8 cellular contexts compared by ENCODE assay signal in genomic region chr22:39241632-39242388, GRCh38. TPM values are rescaled to one million over a fixed set of nuclear protein-coding genes. Genes with fewer than 3 reads are reported as not detected.
DNase-seq lines count a peak whose midpoint lies in the region; ATAC-seq, FAIRE-seq and TF ChIP-seq lines count a peak whose summit lies in the region.

No MANE protein-coding gene starts in this region.

- peak overlapping the region in 1 of 4 experiments; percentile 54; a peak in 1 of 7 replicates for H3K9ac ChIP-seq in H1 (replicated peaks in 1 of 4; ENCODE audit: extremely low read depth in 1 of 4, low read depth in 3 of 4, low read length in 3 of 4)

- peaks cover 17% of the 10 kb centered on the region; the same call in 1 of the 2 replicates for H3K23me2 ChIP-seq in H1 (ENCODE audit: low read depth, low read length)

- peak overlapping the region; percentile 97 for H2BK20ac ChIP-seq in H1 (ENCODE audit: low read length)

- H3K27me3 ChIP-seq in H1 (replicated peaks in 1 of 4; ENCODE audit: control insufficient read depth in 3 of 4, extremely low read depth in 1 of 4, insufficient read depth in 3 of 4, low read length in 3 of 4) (peaks cover 26 to 70% (median 56%) of the 10 kb centered on the region in 4 experiments), prostate gland (replicated peaks; ENCODE audit: insufficient read depth) (no peaks in the 10 kb centered on the region)

- H3K4me1 ChIP-seq in H1 (replicated peaks in 1 of 4; ENCODE audit: control insufficient read depth in 3 of 4, insufficient read depth in 4 of 4, low read length in 3 of 4) (peaks cover 0 to 22% (median 20%) of the 10 kb centered on the region in 4 experiments; a peak in 6 of 7 replicates), prostate gland (replicated peaks) (peaks cover 30% of the 10 kb centered on the region)

- peak overlapping the region; percentile 77 for H4K91ac ChIP-seq in H1 (replicated peaks; ENCODE audit: insufficient read length, low read length)

- H3K27ac ChIP-seq in H1 (ENCODE audit: low read depth, low read length) (no peak overlapping the region), prostate gland (peak overlapping the region; percentile 88 to 89)

- no peaks in the 10 kb centered on the region for H3K36me3 Mint-ChIP-seq in activated B cell treated with CpG ODN at 0.5 μM for 24 hours (ENCODE audit: low read depth)

- peaks cover 33% of the 10 kb centered on the region for H3K4me1 Mint-ChIP-seq in activated B cell treated with CpG ODN at 0.5 μM for 24 hours

- H3K27ac Mint-ChIP-seq in activated B cell treated with CpG ODN at 0.5 μM for 24 hours, result no peak overlapping the region

- H3K79me1 ChIP-seq in H1 (ENCODE audit: low read depth, low read length), result no peaks in the 10 kb centered on the region

- H3K9me3 ChIP-seq in H1 (ENCODE audit: insufficient read depth in 2 of 2, low read depth in 1 of 2, low read length in 1 of 2) (no peaks in the 10 kb centered on the region), prostate gland (no peaks in the 10 kb centered on the region)

- H4K5ac ChIP-seq in H1 (ENCODE audit: insufficient read length, low read depth, low read length), result no peak overlapping the region

- 33% methylated on average over 46 of the region's 71 CpGs; no CpG with 5 or more reads in 1 of the 2 experiments for WGBS in H1 (ENCODE audit: extremely low coverage in 1 of 2, insufficient coverage in 1 of 2, insufficient read length in 1 of 2, insufficient replicate concordance in 2 of 2, low coverage in 1 of 2, low lambda C conversion rate in 2 of 2, missing lambda C conversion rate in 1 of 2), 2 experiments
- 7% methylated on average over 51 of the region's 71 CpGs for WGBS in prostate gland

- H3K18ac ChIP-seq in H1 (ENCODE audit: extremely low read depth, low read length), result peak overlapping the region; percentile 78; the same call in 1 of the 2 replicates

- peak overlapping the region; percentile 85 for H2BK12ac ChIP-seq in H1 (ENCODE audit: low read depth, low read length)

- no peak overlapping the region for H2AFZ ChIP-seq in H1 (ENCODE audit: low read length)

- peak overlapping the region; percentile 99 for H2BK15ac ChIP-seq in H1 (ENCODE audit: low read length)

- no peak for TF ChIP-seq RAD21 in H1 (IDR thresholded peaks at IDR 0.05 in 1 of 2, conservative IDR thresholded peaks at IDR 0.05 in 1 of 2; ENCODE audit: low read depth in 2 of 2, low read length in 2 of 2)

- no peaks in the 10 kb centered on the region for H3K79me2 ChIP-seq in H1 (ENCODE audit: control insufficient read depth in 1 of 2, insufficient read depth in 2 of 2, low read length in 2 of 2)

- no peak for TF ChIP-seq EP300 in H1 (IDR thresholded peaks at IDR 0.05; ENCODE audit: borderline replicate concordance in 1 of 2, low read depth in 2 of 2, low read length in 2 of 2)

- H3K4ac ChIP-seq in H1 (replicated peaks; ENCODE audit: insufficient read length, low read depth, low read length), result no peak overlapping the region

- FAIRE-seq in H1 (lab: Jason Lieb, UNC) (no peak), RCC 7860 (lab: Jason Lieb, UNC) (no peak)

- H2AK5ac ChIP-seq in H1 (ENCODE audit: low read depth, low read length), result peak overlapping the region; percentile 87; the same call in 1 of the 2 replicates

- H3K14ac ChIP-seq in H1 (ENCODE audit: insufficient read length), result no peak overlapping the region

- H2BK5ac ChIP-seq in H1 (ENCODE audit: low read depth, low read length), result no peak overlapping the region

- no peak overlapping the region for H3K56ac ChIP-seq in H1 (replicated peaks; ENCODE audit: insufficient read length, low read depth, low read length)

- H3K23ac ChIP-seq in H1 (ENCODE audit: insufficient read length), result no peak overlapping the region

- H2BK120ac ChIP-seq in H1 (replicated peaks; ENCODE audit: low read depth, low read length), result no peak overlapping the region

- POLR2A ChIA-PET in activated B cell treated with CpG ODN at 0.5 μM for 24 hours (lab: Charles Lee) (interaction anchor here (1.8 kb wide), 1 partner anchor 78 kb away, joined by 10 read pairs; the partner anchor contains the start of gene RPL3), H1 (lab: Charles Lee; ENCODE audit: partially characterized antibody) (interaction anchor here (1.1 to 8.5 kb wide), 13 partner anchors 11 to 93 kb away, joined by 3 to 89 read pairs (median 4); partner anchors contain the start of gene RPL3)

- ATAC-seq in activated B cell treated with CpG ODN at 0.5 μM for 24 hours (ENCODE audit: low read depth) (no peak), HG02610 (IDR thresholded peaks at IDR 0.05; ENCODE audit: unreplicated experiment) (no peak), HG03025 (IDR thresholded peaks at IDR 0.05; ENCODE audit: low FRiP score, unreplicated experiment) (no peak)

- H3K36me3 ChIP-seq in H1 (ENCODE audit: control insufficient read depth in 2 of 4, insufficient read depth in 4 of 4, low read length in 3 of 4) (no peaks in the 10 kb centered on the region; a peak in 1 of 8 replicates), prostate gland (no peaks in the 10 kb centered on the region)

- H3K9me3 Mint-ChIP-seq in activated B cell treated with CpG ODN at 0.5 μM for 24 hours, result no peaks in the 10 kb centered on the region

- CTCF ChIA-PET in activated B cell treated with CpG ODN at 0.5 μM for 24 hours (lab: Charles Lee), result no interaction called here
- CTCF ChIA-PET in H1 (lab: Charles Lee; ENCODE audit: partially characterized antibody), result interaction anchor here (0.7 to 2.5 kb wide), 9 partner anchors 11 to 91 kb away, joined by 3 to 11 read pairs (median 5); no protein-coding TSS in a partner anchor

- H4K8ac ChIP-seq in H1 (ENCODE audit: extremely low read depth, insufficient read depth, low read length), result peak overlapping the region; percentile 64; the same call in 1 of the 2 replicates

- H3K4me2 ChIP-seq in H1 (ENCODE audit: insufficient read depth in 1 of 2, low read depth in 2 of 2, low read length in 2 of 2), result peak overlapping the region; percentile 82 to 83

- peak overlapping the region; percentile 78 for H3K4me3 Mint-ChIP-seq in activated B cell treated with CpG ODN at 0.5 μM for 24 hours

- peaks cover 55% of the 10 kb centered on the region for H3K27me3 Mint-ChIP-seq in activated B cell treated with CpG ODN at 0.5 μM for 24 hours

- peaks cover 2 to 4% of the 10 kb centered on the region in 2 experiments for H4K20me1 ChIP-seq in H1 (replicated peaks in 1 of 2; ENCODE audit: control insufficient read depth in 1 of 2, insufficient read depth in 2 of 2, low read length in 2 of 2)

- DNase-seq in G401 (ENCODE audit: low spot score), result peak; percentile 65
- DNase-seq in activated B cell treated with CpG ODN at 0.5 μM for 24 hours, result no peak
- no peak for DNase-seq in H1 (ENCODE audit: low read depth in 1 of 2, low spot score in 2 of 2)
- no peak for DNase-seq in prostate gland (ENCODE audit: low spot score)
- no peak for DNase-seq in RCC 7860 (ENCODE audit: low spot score)
- no peak for DNase-seq in SIG-M5 treated with dmso at 0.1 percent for 504 hours (lab: John Stamatoyannopoulos, UW; ENCODE audit: unreplicated experiment)

- TF ChIP-seq CTCF in activated B cell treated with CpG ODN at 0.5 μM for 24 hours (IDR thresholded peaks at IDR 0.05) (no peak), H1 (IDR thresholded peaks at IDR 0.05; ENCODE audit: control extremely low read depth in 1 of 3, insufficient read depth in 1 of 3, low read depth in 1 of 3, low read length in 3 of 3) (no peak), prostate gland (IDR thresholded peaks at IDR 0.05) (no peak)

- in situ Hi-C loops in G401 (cut with HindIII; ENCODE audit: low sequenced_read_pairs), result no loop called here

- no peak for TF ChIP-seq POLR2A in H1 (IDR thresholded peaks at IDR 0.05; ENCODE audit: control extremely low read depth in 1 of 2, low read depth in 2 of 2, low read length in 2 of 2)
- TF ChIP-seq POLR2A in prostate gland (IDR thresholded peaks at IDR 0.05), result no peak

- peak overlapping the region; percentile 5 to 73 (median 12); a peak in 4 of 8 replicates for H3K4me3 ChIP-seq in H1 (ENCODE audit: extremely low read depth in 1 of 4, insufficient read depth in 2 of 4, low read depth in 3 of 4, low read length in 4 of 4)
- peak overlapping the region; percentile 48 to 56 for H3K4me3 ChIP-seq in prostate gland

- intact Hi-C loops in activated B cell treated with CpG ODN at 0.5 μM for 24 hours (cut with micrococcal nuclease) (no loop called here), prostate gland (cut with DNase I) (no loop called here)

TF ChIP-seq in H1, 55 proteins besides CTCF, POLR2A, EP300 and RAD21:
- TF ChIP-seq E2F6 (IDR thresholded peaks at IDR 0.05), result peak; percentile 74
- TF ChIP-seq CTBP2 (IDR thresholded peaks at IDR 0.05; ENCODE audit: borderline replicate concordance, insufficient read depth, insufficient read length, low read length), result no peak
- no peak for TF ChIP-seq BCL11A (IDR thresholded peaks at IDR 0.05; ENCODE audit: low read depth in 2 of 2, low read length in 2 of 2)
- no peak for TF ChIP-seq SIN3A (conservative IDR thresholded peaks at IDR 0.05 in 1 of 2, IDR thresholded peaks at IDR 0.05 in 1 of 2; ENCODE audit: low read depth in 1 of 2, low read length in 2 of 2)
- TF ChIP-seq TAF1 (IDR thresholded peaks at IDR 0.05; ENCODE audit: low read depth, low read length), result 0 out of 2 replicates have a peak, but pooled peaks have one; percentile 0
- TF ChIP-seq KDM4A (IDR thresholded peaks at IDR 0.05; ENCODE audit: low read depth, low read length, severe bottlenecking), result no peak
- TF ChIP-seq FOSL1 (IDR thresholded peaks at IDR 0.05; ENCODE audit: insufficient read depth, low read depth, low read length), result no peak
- TF ChIP-seq RNF2 (IDR thresholded peaks at IDR 0.05; ENCODE audit: borderline replicate concordance, low read depth, low read length, missing control alignments, poor library complexity, severe bottlenecking), result peak; percentile 51

RNA-seq across cellular contexts. Expression of gene PDGFB, which starts 3.0 kb away (rescaled TPM):
- total RNA-seq in G401 (2014; rRNA removed; shearing (Covaris generic)), result 5.0 and 17.1 TPM in 2 replicates
- total RNA-seq in activated B cell treated with CpG ODN at 0.5 μM for 24 hours (not detected in 2 replicates), prostate gland (10 to 100 TPM in 1 of 2 donors, 1 to 10 TPM in 1; 9.9 to 16.4 TPM)
- 8.5 and 9.6 TPM in 2 replicates for total RNA-seq in H1 (2021; fragmentation: NEBNext Ultra II Directional; extraction: Animal tissue kit (Norgen Biotek cat#: 25700))
- 3.9 and 5.5 TPM in 2 replicates for polyA plus RNA-seq in H1 (2011; rRNA removed)
- 6.1 TPM for polyA plus RNA-seq in H1 (2011; cell fraction: cytosol; rRNA removed)
- polyA plus RNA-seq in H1 (2011; cell fraction: nucleus; rRNA removed), result 10.9 TPM
- polyA plus RNA-seq in H1 (2012, experiment 1 of 2), result 2.6 to 3.9 TPM (median 3.8 TPM) in 4 replicates
- 4.1 TPM for polyA plus RNA-seq in H1 (2012, experiment 2 of 2)
- polyA plus RNA-seq in H1 (2013, experiment 1 of 2), result 4.9 TPM
- polyA plus RNA-seq in H1 (2013, experiment 2 of 2), result 6.0 TPM
- 3.0 and 5.3 TPM in 2 replicates for polyA minus RNA-seq in H1 (2011; rRNA and poly(A)+ RNA removed)
- polyA minus RNA-seq in H1 (2011; cell fraction: cytosol; rRNA and poly(A)+ RNA removed), result 5.7 TPM
- 3.5 TPM for polyA minus RNA-seq in H1 (2011; cell fraction: nucleus; rRNA and poly(A)+ RNA removed)
